Comparison of ENCODE assay signal across 9 cellular contexts in genomic region chr1:184838374-184838995, GRCh38.
DNase-seq lines count a peak whose midpoint lies in the region; ATAC-seq, FAIRE-seq and TF ChIP-seq lines count a peak whose summit lies in the region.
"Had no signal": no experiment of that assay in that cellular context is flagged by ENCODE, and none has a peak within 500 bp of the region (broad histone marks: within the 10 kb centered on the region; RNA-seq: fewer than 3 reads in every experiment).

No MANE protein-coding gene starts in this region.

- H3K27ac ChIP-seq in K562 (ENCODE audit: extremely low read depth, low read depth, low read length), result no peak overlapping the region

- H3K36me3 Mint-ChIP-seq in activated CD4-positive, alpha-beta T cell treated with anti-CD3 and anti-CD28 coated beads, Interleukin-2, amount 10 ng/mL, durations not matched to agents 7 days and 5 days (ENCODE audit: low read depth), result peaks cover 51% of the 10 kb centered on the region

- CTCF ChIA-PET in activated CD4-positive, alpha-beta T cell treated with anti-CD3 and anti-CD28 coated beads, Interleukin-2, amount 10 ng/mL, durations not matched to agents 7 days and 5 days (lab: Charles Lee), result no interaction called here
- CTCF ChIA-PET in K562 (lab: Yijun Ruan, JAX; ENCODE audit: low intra/inter-chr PET ratio), result no interaction called here

- peaks cover 33% of the 10 kb centered on the region for H3K4me1 Mint-ChIP-seq in activated CD4-positive, alpha-beta T cell treated with anti-CD3 and anti-CD28 coated beads, Interleukin-2, amount 10 ng/mL, durations not matched to agents 7 days and 5 days

- no peak overlapping the region for H3K9ac ChIP-seq in K562 (ENCODE audit: insufficient read depth in 1 of 2, low read depth in 2 of 2, low read length in 2 of 2)
- H3K9ac ChIP-seq: BLaER1 treated with 17β-estradiol and CSF1 and Interleukin-3, amounts not matched to agents 10 nM and 100 nM had no signal

- no peaks in the 10 kb centered on the region for H3K9me1 ChIP-seq in K562 (ENCODE audit: control insufficient read depth, insufficient read depth, low read length)

- no peak for TF ChIP-seq RAD21 in K562 (CRISPR knock-in tag; conservative IDR thresholded peaks at IDR 0.05 in 1 of 2, IDR thresholded peaks at IDR 0.05 in 1 of 2)

- H3K4me3 ChIP-seq in K562, result no peak overlapping the region
- H3K4me3 ChIP-seq: BLaER1 treated with 17β-estradiol and CSF1 and Interleukin-3, amounts not matched to agents 10 nM and 100 nM had no signal

- intact Hi-C loops in K562 (cut with micrococcal nuclease), result no loop called here

- no peaks in the 10 kb centered on the region for H3K27me3 Mint-ChIP-seq in activated CD4-positive, alpha-beta T cell treated with anti-CD3 and anti-CD28 coated beads, Interleukin-2, amount 10 ng/mL, durations not matched to agents 7 days and 5 days

- H3K79me2 ChIP-seq in K562 (ENCODE audit: control insufficient read depth, insufficient read depth, low read length), result no peaks in the 10 kb centered on the region

- no peak for TF ChIP-seq EP300 in K562 (IDR thresholded peaks at IDR 0.05; ENCODE audit: low read length)

- H4K20me1 ChIP-seq in K562 (replicated peaks; ENCODE audit: control insufficient read depth, insufficient read depth, low read length), result no peaks in the 10 kb centered on the region
- H4K20me1 ChIP-seq: BLaER1 treated with 17β-estradiol and CSF1 and Interleukin-3, amounts not matched to agents 10 nM and 100 nM had no signal

- H3K27ac Mint-ChIP-seq in activated CD4-positive, alpha-beta T cell treated with anti-CD3 and anti-CD28 coated beads, Interleukin-2, amount 10 ng/mL, durations not matched to agents 7 days and 5 days, result peak overlapping the region; percentile 21

- no peaks in the 10 kb centered on the region for H3K36me3 ChIP-seq in K562 (ENCODE audit: control insufficient read depth, insufficient read depth, low read length)
- H3K36me3 ChIP-seq: BLaER1 treated with 17β-estradiol and CSF1 and Interleukin-3, amounts not matched to agents 10 nM and 100 nM had no signal

- H2AFZ ChIP-seq in K562 (ENCODE audit: low read depth, low read length), result no peak overlapping the region

- POLR2A ChIA-PET in activated CD4-positive, alpha-beta T cell treated with anti-CD3 and anti-CD28 coated beads, Interleukin-2, amount 10 ng/mL, durations not matched to agents 7 days and 5 days (lab: Charles Lee), result no interaction called here
- POLR2A ChIA-PET in K562 (lab: Yijun Ruan, JAX), result no interaction called here

- TF ChIP-seq POLR2A in K562 (conservative IDR thresholded peaks at IDR 0.05), result no peak

- H3K9me3 Mint-ChIP-seq in activated CD4-positive, alpha-beta T cell treated with anti-CD3 and anti-CD28 coated beads, Interleukin-2, amount 10 ng/mL, durations not matched to agents 7 days and 5 days, result peaks cover 10% of the 10 kb centered on the region

- in situ Hi-C loops in K562 (cut with MboI), result no loop called here

- BruUV-seq in K562 (replicated peaks; lab: Mats Ljungman, UMichigan), result no TSS peak

- H3K4me1 ChIP-seq in K562 (replicated peaks in 1 of 2; ENCODE audit: control insufficient read depth in 2 of 2, insufficient read depth in 2 of 2, low read length in 2 of 2), result no peaks in the 10 kb centered on the region

- no peaks in the 10 kb centered on the region for H3K9me3 ChIP-seq in K562 (replicated peaks; ENCODE audit: control insufficient read depth, insufficient read depth, low read depth, low read length)

- TF ChIP-seq CTCF in K562 (IDR thresholded peaks at IDR 0.05 in 2 of 3, conservative IDR thresholded peaks at IDR 0.05 in 1 of 3; ENCODE audit: insufficient read depth in 2 of 3, low read depth in 1 of 3, low read length in 3 of 3), result no peak

- no peak for DNase-seq in activated CD4-positive, alpha-beta T cell treated with anti-CD3 and anti-CD28 coated beads, Interleukin-2, amount 10 ng/mL, durations not matched to agents 7 days and 5 days
- DNase-seq in activated CD4-positive, alpha-beta T cell treated with anti-CD3 and anti-CD28 coated beads for 48 hours, result no peak
- DNase-seq in K562 (ENCODE audit: extremely low read depth in 1 of 4, low spot score in 3 of 4) (no peak), left kidney (ENCODE audit: low read depth, low spot score) (peak; percentile 65), ureter (ENCODE audit: low spot score) (peak; percentile 73), NCI-H1092 treated with DMSO at 0.1 percent for 48 hours (lab: John Stamatoyannopoulos, UW) (no peak)

- no peaks in the 10 kb centered on the region for H3K27me3 ChIP-seq in K562 (ENCODE audit: control insufficient read depth in 2 of 2, insufficient read depth in 2 of 2, low read length in 2 of 2)
- H3K27me3 ChIP-seq: BLaER1 treated with 17β-estradiol and CSF1 and Interleukin-3, amounts not matched to agents 10 nM and 100 nM had no signal

- H3K4me3 Mint-ChIP-seq in activated CD4-positive, alpha-beta T cell treated with anti-CD3 and anti-CD28 coated beads, Interleukin-2, amount 10 ng/mL, durations not matched to agents 7 days and 5 days, result no peak overlapping the region

- FAIRE-seq in K562 (lab: Jason Lieb, UNC), result no peak

- ATAC-seq in K562 (peak; percentile 35), HG03175 (IDR thresholded peaks at IDR 0.05; ENCODE audit: unreplicated experiment) (no peak), HG03139 (IDR thresholded peaks at IDR 0.05; ENCODE audit: unreplicated experiment) (no peak)

- 32% methylated on average over 5 of the region's 5 CpGs for WGBS in K562 (ENCODE audit: insufficient coverage, low coverage, missing lambda C conversion rate)

- H3K4me2 ChIP-seq in K562 (ENCODE audit: insufficient read depth, low read length), result no peak overlapping the region

TF ChIP-seq in K562, 482 proteins besides CTCF, POLR2A, EP300 and RAD21:
- TF ChIP-seq SPI1 (IDR thresholded peaks at IDR 0.05; ENCODE audit: borderline replicate concordance, low read depth, low read length), result 0 out of 2 replicates have a peak, but pooled peaks have one; percentile 6
- no peak for TF ChIP-seq NKRF (IDR thresholded peaks at IDR 0.05; ENCODE audit: borderline replicate concordance)

Comparison
In these comparisons a context has a peak if more than half of its experiments do, and no peak if none do; other contexts are left out.
1. DNase-seq: peak in left kidney (single experiment) and ureter (single experiment); none in activated CD4-positive, alpha-beta T cell treated with anti-CD3 and anti-CD28 coated beads, Interleukin-2, amount 10 ng/mL, durations not matched to agents 7 days and 5 days (single experiment), activated CD4-positive, alpha-beta T cell treated with anti-CD3 and anti-CD28 coated beads for 48 hours (single experiment), K562 (0 of 4) and NCI-H1092 treated with DMSO at 0.1 percent for 48 hours (single experiment).